Comparison of ENCODE assay signal across 30 cellular contexts in the genomic region with DNA sequence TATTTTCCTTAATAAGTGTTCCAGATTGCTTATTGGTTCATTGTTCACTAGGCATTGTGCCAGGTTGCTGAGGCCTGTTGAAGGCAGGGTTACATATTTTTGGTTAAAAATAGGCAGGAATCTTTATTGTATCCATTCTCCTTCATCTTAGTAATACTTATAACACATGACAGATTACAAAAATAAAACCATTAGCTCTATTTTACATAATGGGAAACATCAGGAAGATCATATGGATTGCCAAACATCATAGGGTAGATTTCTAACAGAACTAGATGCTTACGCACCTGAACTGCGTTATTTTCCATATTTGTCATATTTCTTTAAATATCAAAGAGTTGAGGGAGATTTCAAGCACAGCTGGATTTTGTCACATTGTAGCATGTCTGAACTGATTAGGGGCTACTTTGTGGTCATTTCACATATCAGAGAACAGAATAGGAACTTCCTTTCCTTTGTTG.
DNase-seq lines count a peak whose midpoint lies in the region; ATAC-seq, FAIRE-seq and TF ChIP-seq lines count a peak whose summit lies in the region.
"Had no signal": no experiment of that assay in that cellular context is flagged by ENCODE, and none has a peak within 500 bp of the region (broad histone marks: within the 10 kb centered on the region; RNA-seq: fewer than 3 reads in every experiment).

No MANE protein-coding gene starts in this region.

- DNase-seq in A172 (ENCODE audit: low spot score) (peak; percentile 28), HFFc6 (peak; percentile 48), fibroblast of lung (ENCODE audit: low read depth in 2 of 2) (peak; percentile 20 to 86), GM12892 (ENCODE audit: insufficient read length) (no peak), glutamatergic neuron (no peak), hepatocyte (ENCODE audit: low spot score) (no peak), left ventricle myocardium superior (no peak)
- DNase-seq: 8988T; activated CD4-positive, alpha-beta T cell treated with anti-CD3 and anti-CD28 coated beads for 48 hours; activated naive CD4-positive, alpha-beta T cell treated with anti-CD3 and anti-CD28 coated beads for 36 hours; activated T-cell treated with anti-CD3 and anti-CD28 coated beads, Interleukin-2, amount 50 U/mL, for 72 hours; BE2C; Caco-2; caudate nucleus; gastrocnemius medialis; left ventricle myocardium inferior; naive thymus-derived CD8-positive, alpha-beta T cell; NCI-H2107; NCI-H510A; NK-92 treated with Interleukin-12 subunit alpha and Interleukin-12 subunit beta, amount 100 ng/mL, for 24 hours; Peyer's patch; T-helper 2 cell had no signal

- H2AFZ ChIP-seq in fibroblast of lung (ENCODE audit: low read length) (no peak overlapping the region), hepatocyte (no peak overlapping the region)

- no peaks in the 10 kb centered on the region for H3K9me3 ChIP-seq in fibroblast of lung (ENCODE audit: control insufficient read depth, insufficient read depth, low read depth, low read length)
- no peaks in the 10 kb centered on the region for H3K9me3 ChIP-seq in hepatocyte (ENCODE audit: low read depth)
- H3K9me3 ChIP-seq: BE2C, Caco-2, gastrocnemius medialis, left ventricle myocardium inferior, Peyer's patch, suprapubic skin had no signal

- H3K4me2 ChIP-seq in fibroblast of lung (ENCODE audit: extremely low read depth, insufficient read depth, low read length) (no peak overlapping the region), hepatocyte (no peak overlapping the region)

- no peak for FAIRE-seq in GM12892 (lab: Jason Lieb, UNC)
- FAIRE-seq: GM19239, islet of Langerhans had no signal

- ATAC-seq in SK-N-SH treated with all-trans-retinoic acid at 6 μM for 48 hours (peak; percentile 76), left ventricle myocardium superior (no peak)
- ATAC-seq: activated T-cell treated with anti-CD3 and anti-CD28 coated beads, Interleukin-2, amount 50 U/mL, for 72 hours; gastrocnemius medialis; naive thymus-derived CD8-positive, alpha-beta T cell; stimulated activated effector memory CD8-positive, alpha-beta T cell treated with anti-CD3 and anti-CD28 coated beads, Interleukin-12 subunit alpha, Interleukin-12 subunit beta, amount 100 ng/mL, for 72 hours had no signal

- no peak for TF ChIP-seq POLR2A in GM12892 (IDR thresholded peaks at IDR 0.05; ENCODE audit: low read depth, low read length)

- TF ChIP-seq CTCF in HFFc6 (IDR thresholded peaks at IDR 0.05) (no peak), fibroblast of lung (conservative IDR thresholded peaks at IDR 0.05 in 1 of 2, IDR thresholded peaks at IDR 0.05 in 1 of 2; ENCODE audit: low read depth in 1 of 2, low read length in 2 of 2) (no peak), glutamatergic neuron (IDR thresholded peaks at IDR 0.05; ENCODE audit: partially characterized antibody, unreplicated experiment) (no peak), hepatocyte (IDR thresholded peaks at IDR 0.05; ENCODE audit: poor library complexity) (no peak)

- intact Hi-C loops in left ventricle myocardium superior (cut with micrococcal nuclease) = no loop called here

- H3K4me3 Mint-ChIP-seq in HFFc6 (peak overlapping the region; percentile 60), glutamatergic neuron (ENCODE audit: unreplicated experiment) (no peak overlapping the region)
- H3K4me3 Mint-ChIP-seq: activated naive CD4-positive, alpha-beta T cell treated with anti-CD3 and anti-CD28 coated beads for 36 hours; activated T-cell treated with anti-CD3 and anti-CD28 coated beads, Interleukin-2, amount 50 U/mL, for 72 hours; mesothelial cell of epicardium; naive thymus-derived CD8-positive, alpha-beta T cell; stimulated activated effector memory CD8-positive, alpha-beta T cell treated with anti-CD3 and anti-CD28 coated beads, Interleukin-12 subunit alpha, Interleukin-12 subunit beta, amount 100 ng/mL, for 72 hours had no signal

- H3K9me2 ChIP-seq in hepatocyte (replicated peaks; ENCODE audit: insufficient read depth) = no peaks in the 10 kb centered on the region

- H3K27me3 Mint-ChIP-seq in HFFc6 (ENCODE audit: insufficient read depth) (no peaks in the 10 kb centered on the region), glutamatergic neuron (ENCODE audit: unreplicated experiment) (no peaks in the 10 kb centered on the region)
- H3K27me3 Mint-ChIP-seq: naive thymus-derived CD8-positive, alpha-beta T cell had no signal

- 91% methylated on average over 2 of the region's 2 CpGs for WGBS in hepatocyte (ENCODE audit: low lambda C conversion rate, missing lambda C conversion rate)

- H3K27ac Mint-ChIP-seq in HFFc6 = peak overlapping the region; percentile 83
- no peak overlapping the region for H3K27ac Mint-ChIP-seq in glutamatergic neuron (ENCODE audit: unreplicated experiment)
- H3K27ac Mint-ChIP-seq: activated naive CD4-positive, alpha-beta T cell treated with anti-CD3 and anti-CD28 coated beads for 36 hours; activated T-cell treated with anti-CD3 and anti-CD28 coated beads, Interleukin-2, amount 50 U/mL, for 72 hours; mesothelial cell of epicardium; naive thymus-derived CD8-positive, alpha-beta T cell; stimulated activated effector memory CD8-positive, alpha-beta T cell treated with anti-CD3 and anti-CD28 coated beads, Interleukin-12 subunit alpha, Interleukin-12 subunit beta, amount 100 ng/mL, for 72 hours had no signal

- H3K27ac ChIP-seq in fibroblast of lung (ENCODE audit: insufficient read depth, low read length) (no peak overlapping the region), hepatocyte (no peak overlapping the region)
- H3K27ac ChIP-seq: gastrocnemius medialis, left ventricle myocardium inferior, Peyer's patch, suprapubic skin, VCaP had no signal

- H4K20me1 ChIP-seq in fibroblast of lung (ENCODE audit: control insufficient read depth, extremely low read depth, insufficient read depth, low read length) (no peaks in the 10 kb centered on the region), hepatocyte (ENCODE audit: insufficient read depth, poor library complexity, severe bottlenecking) (no peaks in the 10 kb centered on the region)

- no peaks in the 10 kb centered on the region for H3K27me3 ChIP-seq in fibroblast of lung (ENCODE audit: control insufficient read depth, insufficient read depth, low read length)
- H3K27me3 ChIP-seq in hepatocyte = no peaks in the 10 kb centered on the region
- H3K27me3 ChIP-seq: BE2C, gastrocnemius medialis, Peyer's patch, suprapubic skin had no signal

- peaks cover 4% of the 10 kb centered on the region for H3K4me1 ChIP-seq in fibroblast of lung (ENCODE audit: control insufficient read depth, extremely low read depth, insufficient read depth, low read length)
- H3K4me1 ChIP-seq in hepatocyte (ENCODE audit: insufficient read depth) = no peaks in the 10 kb centered on the region
- H3K4me1 ChIP-seq: BE2C, Caco-2, Peyer's patch, suprapubic skin had no signal

- H3K79me2 ChIP-seq in fibroblast of lung (ENCODE audit: control insufficient read depth, insufficient read depth, low read length) (no peaks in the 10 kb centered on the region), hepatocyte (no peaks in the 10 kb centered on the region)

- peaks cover 83% of the 10 kb centered on the region for H3K4me1 Mint-ChIP-seq in HFFc6 (ENCODE audit: low read depth)
- H3K4me1 Mint-ChIP-seq in glutamatergic neuron (ENCODE audit: low read depth, unreplicated experiment) = no peaks in the 10 kb centered on the region
- H3K4me1 Mint-ChIP-seq: naive thymus-derived CD8-positive, alpha-beta T cell; stimulated activated effector memory CD8-positive, alpha-beta T cell treated with anti-CD3 and anti-CD28 coated beads, Interleukin-12 subunit alpha, Interleukin-12 subunit beta, amount 100 ng/mL, for 72 hours had no signal

- H3K36me3 Mint-ChIP-seq in HFFc6 (ENCODE audit: low read depth) = peaks cover 22% of the 10 kb centered on the region; the same call in 1 of the 2 replicates
- H3K36me3 Mint-ChIP-seq in glutamatergic neuron (ENCODE audit: unreplicated experiment) = no peaks in the 10 kb centered on the region
- H3K36me3 Mint-ChIP-seq: mesothelial cell of epicardium; stimulated activated effector memory CD8-positive, alpha-beta T cell treated with anti-CD3 and anti-CD28 coated beads, Interleukin-12 subunit alpha, Interleukin-12 subunit beta, amount 100 ng/mL, for 72 hours had no signal

- H3K9me3 Mint-ChIP-seq in HFFc6 (no peaks in the 10 kb centered on the region), glutamatergic neuron (ENCODE audit: unreplicated experiment) (no peaks in the 10 kb centered on the region)

- no peak overlapping the region for H3K4me3 ChIP-seq in fibroblast of lung (replicated peaks in 1 of 4; ENCODE audit: control extremely low read depth in 1 of 4, insufficient read depth in 1 of 4, low read depth in 3 of 4, low read length in 4 of 4)
- no peak overlapping the region for H3K4me3 ChIP-seq in hepatocyte
- H3K4me3 ChIP-seq: gastrocnemius medialis, left ventricle myocardium inferior, Peyer's patch, smooth muscle cell, suprapubic skin had no signal

- no peak overlapping the region for H3K9ac ChIP-seq in fibroblast of lung (ENCODE audit: insufficient read depth, low read length)

- H3K36me3 ChIP-seq in fibroblast of lung (ENCODE audit: control insufficient read depth, insufficient read depth, low read length) (no peaks in the 10 kb centered on the region), hepatocyte (replicated peaks; ENCODE audit: insufficient read depth, low read depth) (no peaks in the 10 kb centered on the region)
- H3K36me3 ChIP-seq: BE2C, gastrocnemius medialis, left ventricle myocardium inferior, Peyer's patch, suprapubic skin had no signal

TF ChIP-seq in SK-N-SH treated with all-trans-retinoic acid at 6 μM for 48 hours, 23 proteins besides CTCF, POLR2A, EP300 and RAD21 (continues in another document):
- TF ChIP-seq ZFP30 (CRISPR knock-in tag; IDR thresholded peaks at IDR 0.05) (no peak), ZNF565 (CRISPR knock-in tag; conservative IDR thresholded peaks at IDR 0.05; ENCODE audit: low read depth) (no peak), ZC3H10 (CRISPR knock-in tag; IDR thresholded peaks at IDR 0.05) (no peak; the same call in 1 of the 2 replicates), PPARA (CRISPR knock-in tag; IDR thresholded peaks at IDR 0.05; ENCODE audit: borderline replicate concordance) (no peak), TOX (CRISPR knock-in tag; IDR thresholded peaks at IDR 0.05; ENCODE audit: borderline replicate concordance) (peak; percentile 99), ZFP3 (CRISPR knock-in tag; IDR thresholded peaks at IDR 0.05) (no peak)

Comparison
In these comparisons a context has a peak if more than half of its experiments do, and no peak if none do; other contexts are left out.
1. DNase-seq: peak in A172 (single experiment), HFFc6 (single experiment) and fibroblast of lung (2 of 2); none in GM12892 (single experiment), glutamatergic neuron (single experiment), hepatocyte (single experiment) and left ventricle myocardium superior (single experiment).